ENCODE assay signal across 8 cellular contexts in the genomic region with DNA sequence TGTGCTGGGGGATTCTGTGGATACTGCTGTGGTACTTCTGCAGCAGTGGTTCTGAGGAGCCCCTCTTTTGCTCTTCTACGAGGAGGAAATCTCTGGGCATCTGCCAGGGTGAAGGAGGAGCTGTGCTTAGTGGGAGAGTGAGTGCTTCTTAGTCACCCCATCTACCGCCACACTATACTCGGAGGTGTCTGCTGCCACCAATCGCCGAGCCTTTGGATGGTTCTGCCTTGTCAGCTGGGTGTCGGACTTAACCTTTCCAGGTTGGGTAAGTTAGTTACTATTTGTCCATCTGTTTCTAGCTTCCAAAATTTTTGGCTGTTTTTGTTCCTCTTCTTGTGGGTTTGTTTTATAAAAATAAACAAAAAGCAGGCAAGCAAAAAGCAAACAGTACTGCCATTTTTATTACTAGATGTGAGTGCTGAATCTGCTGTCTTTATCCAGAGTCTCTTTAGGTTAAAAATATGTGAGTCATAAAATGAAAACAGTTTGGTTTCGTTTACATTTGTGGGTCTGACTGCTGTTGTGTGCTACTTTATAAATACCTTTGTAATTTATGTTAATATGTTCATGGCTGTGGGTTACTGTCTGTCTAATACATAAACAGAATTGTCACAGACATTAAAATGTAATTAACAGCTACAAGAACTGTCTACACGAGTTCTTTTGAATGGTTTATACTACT.
A peak's percentile ranks its signal among the peaks of the same experiment; 100 is the strongest.
DNase-seq lines count a peak whose midpoint lies in the region; ATAC-seq, FAIRE-seq and TF ChIP-seq lines count a peak whose summit lies in the region.

No MANE protein-coding gene starts in this region.

- TF ChIP-seq POLR2A in GM12892 (IDR thresholded peaks at IDR 0.05; ENCODE audit: low read depth, low read length) = no peak
- no peak for TF ChIP-seq POLR2A in GM18505 (IDR thresholded peaks at IDR 0.05; ENCODE audit: borderline replicate concordance, extremely low read depth, insufficient read depth, insufficient read length)

- peaks cover 6% of the 10 kb centered on the region for H3K79me1 ChIP-seq in neuronal stem cell (ENCODE audit: low read depth, low read length)

- H3K23ac ChIP-seq in neuronal stem cell (ENCODE audit: low read depth, low read length, poor library complexity) = no peak overlapping the region

- no peaks in the 10 kb centered on the region for H3K36me3 Mint-ChIP-seq in activated CD4-positive, alpha-beta memory T cell treated with anti-CD3 and anti-CD28 coated beads for 36 hours

- H3K27me3 ChIP-seq in hepatocyte (no peaks in the 10 kb centered on the region), neuronal stem cell (ENCODE audit: control insufficient read depth in 3 of 3, insufficient read depth in 3 of 3, low read depth in 1 of 3, low read length in 3 of 3) (no peaks in the 10 kb centered on the region)

- no peak overlapping the region for H2BK12ac ChIP-seq in neuronal stem cell (ENCODE audit: low read length)

- H3K27me3 Mint-ChIP-seq in activated CD4-positive, alpha-beta memory T cell treated with anti-CD3 and anti-CD28 coated beads for 36 hours = no peaks in the 10 kb centered on the region

- no peaks in the 10 kb centered on the region for H3K9me3 Mint-ChIP-seq in activated CD4-positive, alpha-beta memory T cell treated with anti-CD3 and anti-CD28 coated beads for 36 hours

- H3K14ac ChIP-seq in neuronal stem cell (ENCODE audit: low read length) = no peak overlapping the region

- peaks cover 72% of the 10 kb centered on the region for H4K20me1 ChIP-seq in hepatocyte (ENCODE audit: insufficient read depth, poor library complexity, severe bottlenecking)

- H4K8ac ChIP-seq in neuronal stem cell (ENCODE audit: low read depth, low read length) = no peak overlapping the region

- WGBS in hepatocyte (ENCODE audit: low lambda C conversion rate, missing lambda C conversion rate) = 58% methylated on average over 8 of the region's 8 CpGs
- no CpG with 5 or more reads among the region's 8 CpGs for WGBS in neuronal stem cell (ENCODE audit: extremely low coverage in 2 of 2, insufficient read length in 2 of 2, insufficient replicate concordance in 1 of 2), 2 donors

- no peak overlapping the region for H3K18ac ChIP-seq in neuronal stem cell (ENCODE audit: low read length)

- H2AK5ac ChIP-seq in neuronal stem cell (ENCODE audit: low read depth, low read length) = no peak overlapping the region

- DNase-seq in GM12892 (ENCODE audit: insufficient read length) = no peak
- peak; percentile 63 for DNase-seq in activated CD4-positive, alpha-beta memory T cell treated with anti-CD3 and anti-CD28 coated beads for 36 hours
- peak; percentile 26 for DNase-seq in hepatocyte (ENCODE audit: low spot score)
- no peak for DNase-seq in neuronal stem cell (ENCODE audit: low spot score)
- no peak for DNase-seq in dedifferentiated amniotic fluid mesenchymal stem cell (ENCODE audit: extremely low spot score)

- H3K4me3 Mint-ChIP-seq in activated CD4-positive, alpha-beta memory T cell treated with anti-CD3 and anti-CD28 coated beads for 36 hours = no peak overlapping the region

- FAIRE-seq in GM12892 (lab: Jason Lieb, UNC) = peak; percentile 50

- H3K4me1 ChIP-seq in hepatocyte (ENCODE audit: insufficient read depth) (peaks cover 21% of the 10 kb centered on the region), neuronal stem cell (ENCODE audit: control insufficient read depth in 2 of 2, insufficient read depth in 1 of 2, low read depth in 1 of 2, low read length in 2 of 2) (peaks cover 0 to 4% of the 10 kb centered on the region in 2 donors)

- H3K27ac ChIP-seq in hepatocyte = peak overlapping the region; percentile 43
- no peak overlapping the region for H3K27ac ChIP-seq in neuronal stem cell (replicated peaks; ENCODE audit: low read length)

- peaks cover 76% of the 10 kb centered on the region for H3K4me1 Mint-ChIP-seq in activated CD4-positive, alpha-beta memory T cell treated with anti-CD3 and anti-CD28 coated beads for 36 hours (ENCODE audit: low read depth)

- H3K27ac Mint-ChIP-seq in activated CD4-positive, alpha-beta memory T cell treated with anti-CD3 and anti-CD28 coated beads for 36 hours = peak overlapping the region; percentile 55

- no peak overlapping the region for H3K9ac ChIP-seq in neuronal stem cell (ENCODE audit: low read depth, low read length, poor library complexity)

- POLR2A ChIA-PET in activated CD4-positive, alpha-beta memory T cell treated with anti-CD3 and anti-CD28 coated beads for 36 hours (lab: Charles Lee) = interaction anchor here (0.8 to 1.4 kb wide), 3 partner anchors 8 to 89 kb away, joined by 3 read pairs; a partner anchor contains a TSS

- H2BK120ac ChIP-seq in neuronal stem cell (ENCODE audit: low read depth, low read length) = no peak overlapping the region

- ATAC-seq in HG02852 (IDR thresholded peaks at IDR 0.05; ENCODE audit: unreplicated experiment) (peak; percentile 64), GM18505 (IDR thresholded peaks at IDR 0.05; ENCODE audit: unreplicated experiment) (no peak), GM21825 (IDR thresholded peaks at IDR 0.05; ENCODE audit: unreplicated experiment) (no peak)

- H3K4ac ChIP-seq in neuronal stem cell (ENCODE audit: low read length) = no peak overlapping the region

- H2AFZ ChIP-seq in hepatocyte (no peak overlapping the region), neuronal stem cell (ENCODE audit: low read length) (no peak overlapping the region)

- intact Hi-C loops in activated CD4-positive, alpha-beta memory T cell treated with anti-CD3 and anti-CD28 coated beads for 36 hours (cut with micrococcal nuclease) = loop anchor here (1.0 kb wide), 1 partner anchor 9 kb away; no protein-coding TSS in a partner anchor

- H2BK15ac ChIP-seq in neuronal stem cell (ENCODE audit: low read length) = no peak overlapping the region

- H3K4me3 ChIP-seq in hepatocyte (no peak overlapping the region), neuronal stem cell (ENCODE audit: low read length in 2 of 2) (no peak overlapping the region)

- H4K91ac ChIP-seq in neuronal stem cell (ENCODE audit: low read depth, low read length, poor library complexity) = no peak overlapping the region

- H3K36me3 ChIP-seq in hepatocyte (replicated peaks; ENCODE audit: insufficient read depth, low read depth) (no peaks in the 10 kb centered on the region), neuronal stem cell (replicated peaks in 1 of 2; ENCODE audit: control insufficient read depth in 2 of 2, insufficient read depth in 2 of 2, low read length in 2 of 2) (no peaks in the 10 kb centered on the region)

- TF ChIP-seq CTCF in hepatocyte (IDR thresholded peaks at IDR 0.05; ENCODE audit: poor library complexity) = no peak

- H3K9me3 ChIP-seq in hepatocyte (ENCODE audit: low read depth) (no peaks in the 10 kb centered on the region), neuronal stem cell (replicated peaks in 1 of 2; ENCODE audit: control insufficient read depth in 2 of 2, insufficient read depth in 1 of 2, low read depth in 1 of 2, low read length in 2 of 2) (no peaks in the 10 kb centered on the region)

- CTCF ChIA-PET in activated CD4-positive, alpha-beta memory T cell treated with anti-CD3 and anti-CD28 coated beads for 36 hours (lab: Charles Lee) = interaction anchor here (0.6 to 1.7 kb wide), 4 partner anchors 9 to 303 kb away, joined by 3 to 4 read pairs (median 3); no protein-coding TSS in a partner anchor

- no peaks in the 10 kb centered on the region for H3K9me2 ChIP-seq in hepatocyte (replicated peaks; ENCODE audit: insufficient read depth)

- H3K4me2 ChIP-seq in hepatocyte (peak overlapping the region; percentile 49), neuronal stem cell (ENCODE audit: insufficient read depth, low read length, poor library complexity, severe bottlenecking) (no peak overlapping the region)

- H3K79me2 ChIP-seq in hepatocyte = peaks cover 98% of the 10 kb centered on the region

- no peak overlapping the region for H2BK5ac ChIP-seq in neuronal stem cell (ENCODE audit: low read length)

Comparison
In these comparisons a context has a peak if more than half of its experiments do, and no peak if none do; other contexts are left out.
1. DNase-seq: peak in activated CD4-positive, alpha-beta memory T cell treated with anti-CD3 and anti-CD28 coated beads for 36 hours (single experiment) and hepatocyte (single experiment); none in GM12892 (single experiment), neuronal stem cell (single experiment) and dedifferentiated amniotic fluid mesenchymal stem cell (single experiment).